1 cellular context compared by ENCODE assay signal in genomic region chr10:45354261-45354660, GRCh38.
A peak's percentile ranks its signal among the peaks of the same experiment; 100 is the strongest.
TF ChIP-seq lines count a peak whose summit lies in the region.

No MANE protein-coding gene starts in this region.

TF ChIP-seq in K562, 482 proteins besides CTCF, POLR2A, EP300 and RAD21 (continued from another document):
- 0 out of 2 replicates have a peak, but pooled peaks have one; percentile 34 for TF ChIP-seq NFE2 (IDR thresholded peaks at IDR 0.05; ENCODE audit: low read depth)
- TF ChIP-seq FOXK2 (conservative IDR thresholded peaks at IDR 0.05 in 1 of 2, IDR thresholded peaks at IDR 0.05 in 1 of 2; ENCODE audit: low read depth in 2 of 2): no peak
- TF ChIP-seq, protein P1, sequence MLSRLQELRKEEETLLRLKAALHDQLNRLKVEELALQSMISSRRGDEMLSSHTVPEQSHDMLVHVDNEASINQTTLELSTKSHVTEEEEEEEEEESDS (CRISPR knock-in tag; IDR thresholded peaks at IDR 0.05): no peak
- TF ChIP-seq DACH1 (IDR thresholded peaks at IDR 0.05; ENCODE audit: partially characterized antibody): no peak
- TF ChIP-seq, protein P2, sequence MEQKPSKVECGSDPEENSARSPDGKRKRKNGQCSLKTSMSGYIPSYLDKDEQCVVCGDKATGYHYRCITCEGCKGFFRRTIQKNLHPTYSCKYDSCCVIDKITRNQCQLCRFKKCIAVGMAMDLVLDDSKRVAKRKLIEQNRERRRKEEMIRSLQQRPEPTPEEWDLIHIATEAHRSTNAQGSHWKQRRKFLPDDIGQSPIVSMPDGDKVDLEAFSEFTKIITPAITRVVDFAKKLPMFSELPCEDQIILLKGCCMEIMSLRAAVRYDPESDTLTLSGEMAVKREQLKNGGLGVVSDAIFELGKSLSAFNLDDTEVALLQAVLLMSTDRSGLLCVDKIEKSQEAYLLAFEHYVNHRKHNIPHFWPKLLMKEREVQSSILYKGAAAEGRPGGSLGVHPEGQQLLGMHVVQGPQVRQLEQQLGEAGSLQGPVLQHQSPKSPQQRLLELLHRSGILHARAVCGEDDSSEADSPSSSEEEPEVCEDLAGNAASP (IDR thresholded peaks at IDR 0.05): no peak
- no peak for TF ChIP-seq SMAD3 (CRISPR knock-in tag; conservative IDR thresholded peaks at IDR 0.05)
- no peak for TF ChIP-seq ZNF408 (CRISPR knock-in tag; IDR thresholded peaks at IDR 0.05; ENCODE audit: low read depth)
- no peak for TF ChIP-seq HNRNPK (IDR thresholded peaks at IDR 0.05; ENCODE audit: low read depth, low read length, poor library complexity, severe bottlenecking)
- no peak for TF ChIP-seq FOXM1 (IDR thresholded peaks at IDR 0.05; ENCODE audit: low read depth)
- no peak for TF ChIP-seq FOXM1 (CRISPR knock-in tag; IDR thresholded peaks at IDR 0.05; ENCODE audit: low read depth)
- no peak for TF ChIP-seq NKRF (IDR thresholded peaks at IDR 0.05; ENCODE audit: borderline replicate concordance)
- no peak for TF ChIP-seq MXI1 (IDR thresholded peaks at IDR 0.05; ENCODE audit: low read depth, low read length)
- TF ChIP-seq JUND (IDR thresholded peaks at IDR 0.05; ENCODE audit: borderline replicate concordance, low read depth, low read length): no peak
- peak; percentile 40; the same call in 1 of the 3 replicates for TF ChIP-seq JUND (tag; IDR thresholded peaks at IDR 0.05; ENCODE audit: borderline replicate concordance, low read depth, low read length)
- TF ChIP-seq BRCA1 (IDR thresholded peaks at IDR 0.05): no peak
- TF ChIP-seq BRCA1 (CRISPR knock-in tag; IDR thresholded peaks at IDR 0.05): no peak
- no peak for TF ChIP-seq ZNF699 (CRISPR knock-in tag; IDR thresholded peaks at IDR 0.05; ENCODE audit: insufficient replicate concordance)
- TF ChIP-seq ARNT (IDR thresholded peaks at IDR 0.05): no peak
- no peak for TF ChIP-seq ELK3 (CRISPR knock-in tag; IDR thresholded peaks at IDR 0.05)
- TF ChIP-seq, protein P3, sequence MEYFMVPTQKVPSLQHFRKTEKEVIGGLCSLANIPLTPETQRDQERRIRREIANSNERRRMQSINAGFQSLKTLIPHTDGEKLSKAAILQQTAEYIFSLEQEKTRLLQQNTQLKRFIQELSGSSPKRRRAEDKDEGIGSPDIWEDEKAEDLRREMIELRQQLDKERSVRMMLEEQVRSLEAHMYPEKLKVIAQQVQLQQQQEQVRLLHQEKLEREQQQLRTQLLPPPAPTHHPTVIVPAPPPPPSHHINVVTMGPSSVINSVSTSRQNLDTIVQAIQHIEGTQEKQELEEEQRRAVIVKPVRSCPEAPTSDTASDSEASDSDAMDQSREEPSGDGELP (CRISPR knock-in tag; IDR thresholded peaks at IDR 0.05; ENCODE audit: borderline replicate concordance): no peak
- 0 out of 2 replicates have a peak, but pooled peaks have one; percentile 36 for TF ChIP-seq SMAD4 (CRISPR knock-in tag; conservative IDR thresholded peaks at IDR 0.05)
- no peak for TF ChIP-seq ZNF76 (CRISPR knock-in tag; IDR thresholded peaks at IDR 0.05; ENCODE audit: borderline replicate concordance)
- TF ChIP-seq COPS2 (conservative IDR thresholded peaks at IDR 0.05): no peak
- no peak for TF ChIP-seq PML (IDR thresholded peaks at IDR 0.05; ENCODE audit: low read length)
- TF ChIP-seq, protein P4, sequence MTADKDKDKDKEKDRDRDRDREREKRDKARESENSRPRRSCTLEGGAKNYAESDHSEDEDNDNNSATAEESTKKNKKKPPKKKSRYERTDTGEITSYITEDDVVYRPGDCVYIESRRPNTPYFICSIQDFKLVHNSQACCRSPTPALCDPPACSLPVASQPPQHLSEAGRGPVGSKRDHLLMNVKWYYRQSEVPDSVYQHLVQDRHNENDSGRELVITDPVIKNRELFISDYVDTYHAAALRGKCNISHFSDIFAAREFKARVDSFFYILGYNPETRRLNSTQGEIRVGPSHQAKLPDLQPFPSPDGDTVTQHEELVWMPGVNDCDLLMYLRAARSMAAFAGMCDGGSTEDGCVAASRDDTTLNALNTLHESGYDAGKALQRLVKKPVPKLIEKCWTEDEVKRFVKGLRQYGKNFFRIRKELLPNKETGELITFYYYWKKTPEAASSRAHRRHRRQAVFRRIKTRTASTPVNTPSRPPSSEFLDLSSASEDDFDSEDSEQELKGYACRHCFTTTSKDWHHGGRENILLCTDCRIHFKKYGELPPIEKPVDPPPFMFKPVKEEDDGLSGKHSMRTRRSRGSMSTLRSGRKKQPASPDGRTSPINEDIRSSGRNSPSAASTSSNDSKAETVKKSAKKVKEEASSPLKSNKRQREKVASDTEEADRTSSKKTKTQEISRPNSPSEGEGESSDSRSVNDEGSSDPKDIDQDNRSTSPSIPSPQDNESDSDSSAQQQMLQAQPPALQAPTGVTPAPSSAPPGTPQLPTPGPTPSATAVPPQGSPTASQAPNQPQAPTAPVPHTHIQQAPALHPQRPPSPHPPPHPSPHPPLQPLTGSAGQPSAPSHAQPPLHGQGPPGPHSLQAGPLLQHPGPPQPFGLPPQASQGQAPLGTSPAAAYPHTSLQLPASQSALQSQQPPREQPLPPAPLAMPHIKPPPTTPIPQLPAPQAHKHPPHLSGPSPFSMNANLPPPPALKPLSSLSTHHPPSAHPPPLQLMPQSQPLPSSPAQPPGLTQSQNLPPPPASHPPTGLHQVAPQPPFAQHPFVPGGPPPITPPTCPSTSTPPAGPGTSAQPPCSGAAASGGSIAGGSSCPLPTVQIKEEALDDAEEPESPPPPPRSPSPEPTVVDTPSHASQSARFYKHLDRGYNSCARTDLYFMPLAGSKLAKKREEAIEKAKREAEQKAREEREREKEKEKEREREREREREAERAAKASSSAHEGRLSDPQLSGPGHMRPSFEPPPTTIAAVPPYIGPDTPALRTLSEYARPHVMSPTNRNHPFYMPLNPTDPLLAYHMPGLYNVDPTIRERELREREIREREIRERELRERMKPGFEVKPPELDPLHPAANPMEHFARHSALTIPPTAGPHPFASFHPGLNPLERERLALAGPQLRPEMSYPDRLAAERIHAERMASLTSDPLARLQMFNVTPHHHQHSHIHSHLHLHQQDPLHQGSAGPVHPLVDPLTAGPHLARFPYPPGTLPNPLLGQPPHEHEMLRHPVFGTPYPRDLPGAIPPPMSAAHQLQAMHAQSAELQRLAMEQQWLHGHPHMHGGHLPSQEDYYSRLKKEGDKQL (CRISPR knock-in tag; IDR thresholded peaks at IDR 0.05; ENCODE audit: borderline replicate concordance): no peak
- no peak for TF ChIP-seq ATF4 (CRISPR knock-in tag; IDR thresholded peaks at IDR 0.05)
